In the genomic region with DNA sequence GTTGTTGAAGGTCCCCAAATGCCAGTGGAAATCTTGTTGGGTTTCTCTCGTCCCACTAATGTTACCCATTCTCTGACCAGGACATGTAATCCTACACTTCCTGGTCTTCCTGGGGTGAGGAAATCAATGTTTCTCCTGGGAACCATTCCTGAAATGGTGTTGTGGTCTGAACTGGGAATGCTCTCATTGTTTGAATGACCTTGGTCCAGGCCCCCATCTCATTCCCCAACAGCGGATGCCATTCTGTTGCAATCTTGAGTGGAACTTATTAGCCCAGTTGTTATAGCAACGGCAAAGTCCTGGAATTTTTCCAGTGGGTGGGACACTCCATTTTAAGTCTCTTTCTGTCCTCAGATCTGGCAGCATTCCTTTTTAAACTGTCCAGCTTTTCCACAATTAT, we compare ENCODE assay signal across 1 cellular context.
A peak's percentile ranks its signal among the peaks of the same experiment; 100 is the strongest.
TF ChIP-seq lines count a peak whose summit lies in the region.

No MANE protein-coding gene starts in this region.

TF ChIP-seq in HepG2, 621 proteins besides CTCF, POLR2A, EP300 and RAD21 (continued from another document and continues in another):
- TF ChIP-seq, protein P1, sequence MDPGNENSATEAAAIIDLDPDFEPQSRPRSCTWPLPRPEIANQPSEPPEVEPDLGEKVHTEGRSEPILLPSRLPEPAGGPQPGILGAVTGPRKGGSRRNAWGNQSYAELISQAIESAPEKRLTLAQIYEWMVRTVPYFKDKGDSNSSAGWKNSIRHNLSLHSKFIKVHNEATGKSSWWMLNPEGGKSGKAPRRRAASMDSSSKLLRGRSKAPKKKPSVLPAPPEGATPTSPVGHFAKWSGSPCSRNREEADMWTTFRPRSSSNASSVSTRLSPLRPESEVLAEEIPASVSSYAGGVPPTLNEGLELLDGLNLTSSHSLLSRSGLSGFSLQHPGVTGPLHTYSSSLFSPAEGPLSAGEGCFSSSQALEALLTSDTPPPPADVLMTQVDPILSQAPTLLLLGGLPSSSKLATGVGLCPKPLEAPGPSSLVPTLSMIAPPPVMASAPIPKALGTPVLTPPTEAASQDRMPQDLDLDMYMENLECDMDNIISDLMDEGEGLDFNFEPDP (CRISPR knock-in tag; conservative IDR thresholded peaks at IDR 0.05): no peak
- TF ChIP-seq ZNF644 (CRISPR knock-in tag; IDR thresholded peaks at IDR 0.05; ENCODE audit: low read depth): peak; percentile 84
- TF ChIP-seq, protein P2, sequence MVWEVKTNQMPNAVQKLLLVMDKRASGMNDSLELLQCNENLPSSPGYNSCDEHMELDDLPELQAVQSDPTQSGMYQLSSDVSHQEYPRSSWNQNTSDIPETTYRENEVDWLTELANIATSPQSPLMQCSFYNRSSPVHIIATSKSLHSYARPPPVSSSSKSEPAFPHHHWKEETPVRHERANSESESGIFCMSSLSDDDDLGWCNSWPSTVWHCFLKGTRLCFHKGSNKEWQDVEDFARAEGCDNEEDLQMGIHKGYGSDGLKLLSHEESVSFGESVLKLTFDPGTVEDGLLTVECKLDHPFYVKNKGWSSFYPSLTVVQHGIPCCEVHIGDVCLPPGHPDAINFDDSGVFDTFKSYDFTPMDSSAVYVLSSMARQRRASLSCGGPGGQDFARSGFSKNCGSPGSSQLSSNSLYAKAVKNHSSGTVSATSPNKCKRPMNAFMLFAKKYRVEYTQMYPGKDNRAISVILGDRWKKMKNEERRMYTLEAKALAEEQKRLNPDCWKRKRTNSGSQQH (CRISPR knock-in tag; IDR thresholded peaks at IDR 0.05; ENCODE audit: low read depth): no peak
- peak; percentile 60 for TF ChIP-seq ZMYM4 (CRISPR knock-in tag; IDR thresholded peaks at IDR 0.05)
- no peak for TF ChIP-seq POGZ (CRISPR knock-in tag; IDR thresholded peaks at IDR 0.05)
- TF ChIP-seq ONECUT2 (CRISPR knock-in tag; IDR thresholded peaks at IDR 0.05): peak; percentile 77
- no peak for TF ChIP-seq SP4 (CRISPR knock-in tag; IDR thresholded peaks at IDR 0.05)
- no peak for TF ChIP-seq SRSF4 (IDR thresholded peaks at IDR 0.05; ENCODE audit: low read depth, low read length, poor library complexity, severe bottlenecking)
- no peak for TF ChIP-seq FOSL1 (CRISPR knock-in tag; IDR thresholded peaks at IDR 0.05; ENCODE audit: borderline replicate concordance)
- no peak for TF ChIP-seq ZNF790 (CRISPR knock-in tag; IDR thresholded peaks at IDR 0.05; ENCODE audit: borderline replicate concordance)
- no peak for TF ChIP-seq SRSF9 (IDR thresholded peaks at IDR 0.05; ENCODE audit: borderline replicate concordance, insufficient read depth, low read depth, low read length, poor library complexity, severe bottlenecking)
- TF ChIP-seq ISX (CRISPR knock-in tag; conservative IDR thresholded peaks at IDR 0.05): no peak
- TF ChIP-seq FOSL2 (CRISPR knock-in tag; IDR thresholded peaks at IDR 0.05): 0 out of 2 replicates have a peak, but pooled peaks have one; percentile 25
- TF ChIP-seq ZNF670 (CRISPR knock-in tag; IDR thresholded peaks at IDR 0.05; ENCODE audit: borderline replicate concordance): no peak
- TF ChIP-seq SALL1 (CRISPR knock-in tag; IDR thresholded peaks at IDR 0.05): peak; percentile 25; the same call in 1 of the 2 replicates
- TF ChIP-seq, protein P3, sequence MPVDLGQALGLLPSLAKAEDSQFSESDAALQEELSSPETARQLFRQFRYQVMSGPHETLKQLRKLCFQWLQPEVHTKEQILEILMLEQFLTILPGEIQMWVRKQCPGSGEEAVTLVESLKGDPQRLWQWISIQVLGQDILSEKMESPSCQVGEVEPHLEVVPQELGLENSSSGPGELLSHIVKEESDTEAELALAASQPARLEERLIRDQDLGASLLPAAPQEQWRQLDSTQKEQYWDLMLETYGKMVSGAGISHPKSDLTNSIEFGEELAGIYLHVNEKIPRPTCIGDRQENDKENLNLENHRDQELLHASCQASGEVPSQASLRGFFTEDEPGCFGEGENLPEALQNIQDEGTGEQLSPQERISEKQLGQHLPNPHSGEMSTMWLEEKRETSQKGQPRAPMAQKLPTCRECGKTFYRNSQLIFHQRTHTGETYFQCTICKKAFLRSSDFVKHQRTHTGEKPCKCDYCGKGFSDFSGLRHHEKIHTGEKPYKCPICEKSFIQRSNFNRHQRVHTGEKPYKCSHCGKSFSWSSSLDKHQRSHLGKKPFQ (CRISPR knock-in tag; IDR thresholded peaks at IDR 0.05; ENCODE audit: insufficient replicate concordance): no peak
- no peak for TF ChIP-seq KAT7 (CRISPR knock-in tag; IDR thresholded peaks at IDR 0.05; ENCODE audit: borderline replicate concordance)
- TF ChIP-seq ZNF256 (CRISPR knock-in tag; conservative IDR thresholded peaks at IDR 0.05): no peak
- no peak for TF ChIP-seq ZNF549 (CRISPR knock-in tag; IDR thresholded peaks at IDR 0.05)
- TF ChIP-seq CEBPG (CRISPR knock-in tag; IDR thresholded peaks at IDR 0.05): peak; percentile 75
- no peak for TF ChIP-seq PTBP1 (IDR thresholded peaks at IDR 0.05; ENCODE audit: low read depth, low read length, poor library complexity, severe bottlenecking)
- TF ChIP-seq NR1H2 (CRISPR knock-in tag; IDR thresholded peaks at IDR 0.05; ENCODE audit: borderline replicate concordance, low read depth): no peak
- TF ChIP-seq SRF (IDR thresholded peaks at IDR 0.05; ENCODE audit: low read depth, low read length): 0 out of 2 replicates have a peak, but pooled peaks have one; percentile 45
- TF ChIP-seq ZNF547 (CRISPR knock-in tag; IDR thresholded peaks at IDR 0.05): no peak
- 0 out of 2 replicates have a peak, but pooled peaks have one; percentile 29 for TF ChIP-seq PHF21A (CRISPR knock-in tag; IDR thresholded peaks at IDR 0.05)
- TF ChIP-seq GFI1 (CRISPR knock-in tag; IDR thresholded peaks at IDR 0.05; ENCODE audit: borderline replicate concordance): no peak
- peak; percentile 73 for TF ChIP-seq RFX1 (IDR thresholded peaks at IDR 0.05)
- TF ChIP-seq ZNF772 (CRISPR knock-in tag; IDR thresholded peaks at IDR 0.05): no peak
- 0 out of 2 replicates have a peak, but pooled peaks have one; percentile 30 for TF ChIP-seq ELF3 (CRISPR knock-in tag; IDR thresholded peaks at IDR 0.05)
- TF ChIP-seq, protein P4, sequence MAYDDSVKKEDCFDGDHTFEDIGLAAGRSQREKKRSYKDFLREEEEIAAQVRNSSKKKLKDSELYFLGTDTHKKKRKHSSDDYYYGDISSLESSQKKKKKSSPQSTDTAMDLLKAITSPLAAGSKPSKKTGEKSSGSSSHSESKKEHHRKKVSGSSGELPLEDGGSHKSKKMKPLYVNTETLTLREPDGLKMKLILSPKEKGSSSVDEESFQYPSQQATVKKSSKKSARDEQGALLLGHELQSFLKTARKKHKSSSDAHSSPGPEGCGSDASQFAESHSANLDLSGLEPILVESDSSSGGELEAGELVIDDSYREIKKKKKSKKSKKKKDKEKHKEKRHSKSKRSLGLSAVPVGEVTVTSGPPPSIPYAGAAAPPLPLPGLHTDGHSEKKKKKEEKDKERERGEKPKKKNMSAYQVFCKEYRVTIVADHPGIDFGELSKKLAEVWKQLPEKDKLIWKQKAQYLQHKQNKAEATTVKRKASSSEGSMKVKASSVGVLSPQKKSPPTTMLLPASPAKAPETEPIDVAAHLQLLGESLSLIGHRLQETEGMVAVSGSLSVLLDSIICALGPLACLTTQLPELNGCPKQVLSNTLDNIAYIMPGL (CRISPR knock-in tag; IDR thresholded peaks at IDR 0.05; ENCODE audit: borderline replicate concordance in 1 of 2, low read depth in 1 of 2): no peak
- no peak for TF ChIP-seq ATF7 (IDR thresholded peaks at IDR 0.05)
- no peak for TF ChIP-seq ATF7 (CRISPR knock-in tag; IDR thresholded peaks at IDR 0.05)
- TF ChIP-seq ETV6 (CRISPR knock-in tag; conservative IDR thresholded peaks at IDR 0.05): no peak
- no peak for TF ChIP-seq ZFYVE20 (CRISPR knock-in tag; IDR thresholded peaks at IDR 0.05; ENCODE audit: borderline replicate concordance, low read depth)
- TF ChIP-seq KDM2A (CRISPR knock-in tag; IDR thresholded peaks at IDR 0.05; ENCODE audit: borderline replicate concordance, low read depth): no peak
- no peak for TF ChIP-seq ZNF598 (CRISPR knock-in tag; IDR thresholded peaks at IDR 0.05; ENCODE audit: borderline replicate concordance)
- TF ChIP-seq ZNF350 (CRISPR knock-in tag; IDR thresholded peaks at IDR 0.05; ENCODE audit: borderline replicate concordance, low read depth): no peak
- TF ChIP-seq, protein P5, sequence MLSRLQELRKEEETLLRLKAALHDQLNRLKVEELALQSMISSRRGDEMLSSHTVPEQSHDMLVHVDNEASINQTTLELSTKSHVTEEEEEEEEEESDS (CRISPR knock-in tag; IDR thresholded peaks at IDR 0.05; ENCODE audit: borderline replicate concordance): no peak
- TF ChIP-seq, protein P6, sequence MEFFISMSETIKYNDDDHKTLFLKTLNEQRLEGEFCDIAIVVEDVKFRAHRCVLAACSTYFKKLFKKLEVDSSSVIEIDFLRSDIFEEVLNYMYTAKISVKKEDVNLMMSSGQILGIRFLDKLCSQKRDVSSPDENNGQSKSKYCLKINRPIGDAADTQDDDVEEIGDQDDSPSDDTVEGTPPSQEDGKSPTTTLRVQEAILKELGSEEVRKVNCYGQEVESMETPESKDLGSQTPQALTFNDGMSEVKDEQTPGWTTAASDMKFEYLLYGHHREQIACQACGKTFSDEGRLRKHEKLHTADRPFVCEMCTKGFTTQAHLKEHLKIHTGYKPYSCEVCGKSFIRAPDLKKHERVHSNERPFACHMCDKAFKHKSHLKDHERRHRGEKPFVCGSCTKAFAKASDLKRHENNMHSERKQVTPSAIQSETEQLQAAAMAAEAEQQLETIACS (CRISPR knock-in tag; IDR thresholded peaks at IDR 0.05): no peak
- no peak for TF ChIP-seq ADNP (CRISPR knock-in tag; IDR thresholded peaks at IDR 0.05)
- no peak for TF ChIP-seq ZNF326 (CRISPR knock-in tag; IDR thresholded peaks at IDR 0.05; ENCODE audit: borderline replicate concordance)
- TF ChIP-seq, protein P7, sequence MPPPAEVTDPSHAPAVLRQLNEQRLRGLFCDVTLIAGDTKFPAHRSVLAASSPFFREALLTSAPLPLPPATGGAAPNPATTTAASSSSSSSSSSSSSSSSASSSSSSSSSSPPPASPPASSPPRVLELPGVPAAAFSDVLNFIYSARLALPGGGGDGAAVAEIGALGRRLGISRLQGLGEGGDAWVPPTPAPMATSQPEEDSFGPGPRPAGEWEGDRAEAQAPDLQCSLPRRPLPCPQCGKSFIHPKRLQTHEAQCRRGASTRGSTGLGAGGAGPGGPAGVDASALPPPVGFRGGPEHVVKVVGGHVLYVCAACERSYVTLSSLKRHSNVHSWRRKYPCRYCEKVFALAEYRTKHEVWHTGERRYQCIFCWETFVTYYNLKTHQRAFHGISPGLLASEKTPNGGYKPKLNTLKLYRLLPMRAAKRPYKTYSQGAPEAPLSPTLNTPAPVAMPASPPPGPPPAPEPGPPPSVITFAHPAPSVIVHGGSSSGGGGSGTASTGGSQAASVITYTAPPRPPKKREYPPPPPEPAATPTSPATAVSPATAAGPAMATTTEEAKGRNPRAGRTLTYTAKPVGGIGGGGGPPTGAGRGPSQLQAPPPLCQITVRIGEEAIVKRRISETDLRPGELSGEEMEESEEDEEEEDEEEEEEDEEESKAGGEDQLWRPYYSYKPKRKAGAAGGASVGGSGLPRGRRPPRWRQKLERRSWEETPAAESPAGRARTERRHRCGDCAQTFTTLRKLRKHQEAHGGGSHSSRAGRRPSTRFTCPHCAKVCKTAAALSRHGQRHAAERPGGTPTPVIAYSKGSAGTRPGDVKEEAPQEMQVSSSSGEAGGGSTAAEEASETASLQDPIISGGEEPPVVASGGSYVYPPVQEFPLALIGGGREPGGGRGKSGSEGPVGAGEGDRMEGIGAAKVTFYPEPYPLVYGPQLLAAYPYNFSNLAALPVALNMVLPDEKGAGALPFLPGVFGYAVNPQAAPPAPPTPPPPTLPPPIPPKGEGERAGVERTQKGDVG (CRISPR knock-in tag; IDR thresholded peaks at IDR 0.05; ENCODE audit: borderline replicate concordance): no peak
- TF ChIP-seq, protein P8, sequence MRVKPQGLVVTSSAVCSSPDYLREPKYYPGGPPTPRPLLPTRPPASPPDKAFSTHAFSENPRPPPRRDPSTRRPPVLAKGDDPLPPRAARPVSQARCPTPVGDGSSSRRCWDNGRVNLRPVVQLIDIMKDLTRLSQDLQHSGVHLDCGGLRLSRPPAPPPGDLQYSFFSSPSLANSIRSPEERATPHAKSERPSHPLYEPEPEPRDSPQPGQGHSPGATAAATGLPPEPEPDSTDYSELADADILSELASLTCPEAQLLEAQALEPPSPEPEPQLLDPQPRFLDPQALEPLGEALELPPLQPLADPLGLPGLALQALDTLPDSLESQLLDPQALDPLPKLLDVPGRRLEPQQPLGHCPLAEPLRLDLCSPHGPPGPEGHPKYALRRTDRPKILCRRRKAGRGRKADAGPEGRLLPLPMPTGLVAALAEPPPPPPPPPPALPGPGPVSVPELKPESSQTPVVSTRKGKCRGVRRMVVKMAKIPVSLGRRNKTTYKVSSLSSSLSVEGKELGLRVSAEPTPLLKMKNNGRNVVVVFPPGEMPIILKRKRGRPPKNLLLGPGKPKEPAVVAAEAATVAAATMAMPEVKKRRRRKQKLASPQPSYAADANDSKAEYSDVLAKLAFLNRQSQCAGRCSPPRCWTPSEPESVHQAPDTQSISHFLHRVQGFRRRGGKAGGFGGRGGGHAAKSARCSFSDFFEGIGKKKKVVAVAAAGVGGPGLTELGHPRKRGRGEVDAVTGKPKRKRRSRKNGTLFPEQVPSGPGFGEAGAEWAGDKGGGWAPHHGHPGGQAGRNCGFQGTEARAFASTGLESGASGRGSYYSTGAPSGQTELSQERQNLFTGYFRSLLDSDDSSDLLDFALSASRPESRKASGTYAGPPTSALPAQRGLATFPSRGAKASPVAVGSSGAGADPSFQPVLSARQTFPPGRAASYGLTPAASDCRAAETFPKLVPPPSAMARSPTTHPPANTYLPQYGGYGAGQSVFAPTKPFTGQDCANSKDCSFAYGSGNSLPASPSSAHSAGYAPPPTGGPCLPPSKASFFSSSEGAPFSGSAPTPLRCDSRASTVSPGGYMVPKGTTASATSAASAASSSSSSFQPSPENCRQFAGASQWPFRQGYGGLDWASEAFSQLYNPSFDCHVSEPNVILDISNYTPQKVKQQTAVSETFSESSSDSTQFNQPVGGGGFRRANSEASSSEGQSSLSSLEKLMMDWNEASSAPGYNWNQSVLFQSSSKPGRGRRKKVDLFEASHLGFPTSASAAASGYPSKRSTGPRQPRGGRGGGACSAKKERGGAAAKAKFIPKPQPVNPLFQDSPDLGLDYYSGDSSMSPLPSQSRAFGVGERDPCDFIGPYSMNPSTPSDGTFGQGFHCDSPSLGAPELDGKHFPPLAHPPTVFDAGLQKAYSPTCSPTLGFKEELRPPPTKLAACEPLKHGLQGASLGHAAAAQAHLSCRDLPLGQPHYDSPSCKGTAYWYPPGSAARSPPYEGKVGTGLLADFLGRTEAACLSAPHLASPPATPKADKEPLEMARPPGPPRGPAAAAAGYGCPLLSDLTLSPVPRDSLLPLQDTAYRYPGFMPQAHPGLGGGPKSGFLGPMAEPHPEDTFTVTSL (CRISPR knock-in tag; IDR thresholded peaks at IDR 0.05; ENCODE audit: borderline replicate concordance): peak; percentile 27; the same call in 1 of the 2 replicates
- TF ChIP-seq, protein P9, sequence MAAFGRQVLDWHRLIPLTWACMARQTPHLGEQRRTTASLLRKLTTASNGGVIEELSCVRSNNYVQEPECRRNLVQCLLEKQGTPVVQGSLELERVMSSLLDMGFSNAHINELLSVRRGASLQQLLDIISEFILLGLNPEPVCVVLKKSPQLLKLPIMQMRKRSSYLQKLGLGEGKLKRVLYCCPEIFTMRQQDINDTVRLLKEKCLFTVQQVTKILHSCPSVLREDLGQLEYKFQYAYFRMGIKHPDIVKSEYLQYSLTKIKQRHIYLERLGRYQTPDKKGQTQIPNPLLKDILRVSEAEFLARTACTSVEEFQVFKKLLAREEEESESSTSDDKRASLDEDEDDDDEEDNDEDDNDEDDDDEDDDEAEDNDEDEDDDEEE (CRISPR knock-in tag; IDR thresholded peaks at IDR 0.05): no peak
- peak; percentile 64 for TF ChIP-seq GATAD2A (CRISPR knock-in tag; IDR thresholded peaks at IDR 0.05)
- no peak for TF ChIP-seq SMC3 (IDR thresholded peaks at IDR 0.05; ENCODE audit: low read length)
